In genomic region chr2:98219152-98219551, GRCh38 we compare ENCODE assay signal across 8 cellular contexts.
"Had no signal": no experiment of that assay in that cellular context is flagged by ENCODE, and none has a peak within 500 bp of the region (broad histone marks: within the 10 kb centered on the region; RNA-seq: fewer than 3 reads in every experiment).

No MANE protein-coding gene starts in this region.

- H3K4me1 Mint-ChIP-seq: GM23338, IgD-negative memory B cell had no signal

- H3K27ac ChIP-seq: HL-60 had no signal

- DNase-seq: H7, HFFc6, KG1 had no signal

- H3K4me3 Mint-ChIP-seq: GM23338, HFFc6, IgD-negative memory B cell had no signal

- H3K36me3 ChIP-seq: HAP-1 had no signal

- H3K4me3 ChIP-seq: GM23338, HAP-1 had no signal

- H3K36me3 Mint-ChIP-seq: IgD-negative memory B cell had no signal

- H3K4me2 ChIP-seq: GM23338 had no signal

- H2AFZ ChIP-seq: GM23338 had no signal

- ATAC-seq: GM23338, HCT116 had no signal

- H3K27ac Mint-ChIP-seq: GM23338, HFFc6, IgD-negative memory B cell had no signal

- H3K4me1 ChIP-seq: HAP-1 had no signal
